Comparison of ENCODE assay signal across 8 cellular contexts in the genomic region with DNA sequence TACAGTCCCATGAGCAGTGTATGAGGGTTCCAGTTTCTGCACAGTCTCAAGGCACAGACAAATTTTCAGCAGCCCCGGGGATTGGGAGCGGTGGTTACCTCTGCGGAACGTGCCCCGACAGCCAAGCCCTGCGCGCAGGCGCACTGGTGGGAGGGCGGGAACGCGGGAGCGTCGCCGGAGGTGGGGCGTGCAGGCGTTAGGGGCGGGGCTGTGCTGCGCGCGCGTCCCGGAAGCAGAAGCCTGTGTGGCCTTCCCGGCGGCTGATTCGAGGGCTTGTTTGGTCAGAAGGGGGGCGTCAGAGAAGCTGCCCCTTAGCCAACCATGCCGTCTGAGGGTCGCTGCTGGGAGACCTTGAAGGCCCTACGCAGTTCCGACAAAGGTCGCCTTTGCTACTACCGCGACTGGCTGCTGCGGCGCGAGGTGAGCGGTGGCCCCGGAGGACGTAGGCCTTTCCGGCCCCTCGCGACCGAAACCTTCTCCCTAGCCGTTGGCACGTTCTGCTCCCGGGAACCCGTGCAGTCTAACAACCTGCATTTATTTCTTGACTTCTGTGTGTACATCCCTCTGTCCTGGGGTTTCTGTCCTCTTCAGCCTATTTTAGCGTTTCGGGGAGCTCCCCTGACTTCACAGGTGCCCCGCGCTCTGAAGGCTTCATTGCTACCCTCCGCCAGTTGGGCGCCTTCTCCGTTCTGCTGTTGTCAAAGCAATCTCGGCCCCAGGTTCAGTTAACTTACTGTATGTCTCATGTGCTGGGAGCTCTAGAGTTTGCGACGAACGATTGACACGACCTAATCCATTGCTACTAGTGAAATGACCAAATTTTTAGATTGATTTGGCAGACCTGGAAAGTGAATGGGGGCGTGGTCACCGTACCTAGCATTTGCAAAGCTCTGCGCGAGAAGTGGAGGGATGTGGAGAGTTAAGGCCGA. TPM values are rescaled to one million over a fixed set of nuclear protein-coding genes. Genes with fewer than 3 reads are reported as not detected.
A peak's percentile ranks its signal among the peaks of the same experiment; 100 is the strongest.
DNase-seq lines count a peak whose midpoint lies in the region; ATAC-seq and TF ChIP-seq lines count a peak whose summit lies in the region.

A gene with protein sequence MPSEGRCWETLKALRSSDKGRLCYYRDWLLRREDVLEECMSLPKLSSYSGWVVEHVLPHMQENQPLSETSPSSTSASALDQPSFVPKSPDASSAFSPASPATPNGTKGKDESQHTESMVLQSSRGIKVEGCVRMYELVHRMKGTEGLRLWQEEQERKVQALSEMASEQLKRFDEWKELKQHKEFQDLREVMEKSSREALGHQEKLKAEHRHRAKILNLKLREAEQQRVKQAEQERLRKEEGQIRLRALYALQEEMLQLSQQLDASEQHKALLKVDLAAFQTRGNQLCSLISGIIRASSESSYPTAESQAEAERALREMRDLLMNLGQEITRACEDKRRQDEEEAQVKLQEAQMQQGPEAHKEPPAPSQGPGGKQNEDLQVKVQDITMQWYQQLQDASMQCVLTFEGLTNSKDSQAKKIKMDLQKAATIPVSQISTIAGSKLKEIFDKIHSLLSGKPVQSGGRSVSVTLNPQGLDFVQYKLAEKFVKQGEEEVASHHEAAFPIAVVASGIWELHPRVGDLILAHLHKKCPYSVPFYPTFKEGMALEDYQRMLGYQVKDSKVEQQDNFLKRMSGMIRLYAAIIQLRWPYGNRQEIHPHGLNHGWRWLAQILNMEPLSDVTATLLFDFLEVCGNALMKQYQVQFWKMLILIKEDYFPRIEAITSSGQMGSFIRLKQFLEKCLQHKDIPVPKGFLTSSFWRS (plus strand): TSS at position 235 of the 929 bp plus-strand sequence. CDS start 87 bp downstream, at position 322.

- in situ Hi-C loops in KBM-7 (cut with MboI; ENCODE audit: low pct_unique_long_range_greater_than_20kb, low sequenced_read_pairs): no loop called here

- DNase-seq in DMS53 (lab: John Stamatoyannopoulos, UW): peak; percentile 96
- DNase-seq in KBM-7: peak; percentile 93
- DNase-seq in PC-9: peak; percentile 79 to 97
- DNase-seq in activated T-cell treated with anti-CD3 and anti-CD28 coated beads, Interleukin-2, amount 50 U/mL, for 1 hour: peak; percentile 99
- peak; percentile 96 to 98 for DNase-seq in erythroblast (lab: John Stamatoyannopoulos, UW)
- DNase-seq in stimulated activated CD8-positive, alpha-beta memory T cell treated with anti-CD3 and anti-CD28 coated beads, Interleukin-4, amount 100 ng/mL, for 48 hours: peak; percentile 99

- H3F3A ChIP-seq in PC-9 (ENCODE audit: insufficient read depth, low read depth): peaks cover 15% of the 10 kb centered on the region; the same call in 1 of the 2 replicates

- CTCF ChIA-PET in PC-9 (lab: Charles Lee): interaction anchor here (0.9 to 1.2 kb wide), 2 partner anchors 84 to 143 kb away, joined by 3 to 4 read pairs; a partner anchor contains a TSS

- H3K4me1 ChIP-seq in PC-9 (replicated peaks; ENCODE audit: insufficient read depth): peaks cover 17% of the 10 kb centered on the region
- H3K4me1 ChIP-seq in mucosa of rectum (ENCODE audit: control insufficient read depth in 2 of 2, insufficient read depth in 2 of 2, low read length in 2 of 2): peaks cover 12 to 19% of the 10 kb centered on the region in 2 donors

- H2AFZ ChIP-seq in PC-9: peak within 1 kb of the TSS; percentile 93

- H3K9me3 ChIP-seq in PC-9 (ENCODE audit: insufficient read depth, low read depth) (no peaks in the 10 kb centered on the region), mucosa of rectum (ENCODE audit: control insufficient read depth in 2 of 2, low read length in 2 of 2) (no peaks in the 10 kb centered on the region)

- H3K9me2 ChIP-seq in PC-9 (ENCODE audit: insufficient read depth): no peaks in the 10 kb centered on the region

- H3K36me3 ChIP-seq in PC-9 (ENCODE audit: low read depth) (peaks cover 10% of the 10 kb centered on the region; the same call in 1 of the 2 replicates), mucosa of rectum (ENCODE audit: control insufficient read depth in 2 of 2, insufficient read depth in 2 of 2, low read length in 2 of 2) (peaks cover 12 to 23% of the 10 kb centered on the region in 2 donors)

- H4K20me1 ChIP-seq in PC-9 (ENCODE audit: insufficient read depth): 0 out of 2 replicates have a peak, but pooled peaks cover 5% of the 10 kb centered on the region

- H3K27me3 ChIP-seq in PC-9 (ENCODE audit: insufficient read depth, low read depth): no peaks in the 10 kb centered on the region
- no peaks in the 10 kb centered on the region for H3K27me3 ChIP-seq in mucosa of rectum (ENCODE audit: control insufficient read depth in 2 of 2, insufficient read depth in 2 of 2, low read length in 2 of 2)

- H3K9ac ChIP-seq in mucosa of rectum (ENCODE audit: low read depth in 1 of 2, low read length in 2 of 2): peak within 1 kb of the TSS; percentile 81 to 97

- TSS peak; percentile 55 for BruUV-seq in PC-9 (replicated peaks; lab: Mats Ljungman, UMichigan)

- peak within 1 kb of the TSS; percentile 91 for H3K4me2 ChIP-seq in PC-9

- H3K27ac ChIP-seq in PC-9 (peak within 1 kb of the TSS; percentile 43), mucosa of rectum (ENCODE audit: low read depth in 2 of 2, low read length in 2 of 2) (peak within 1 kb of the TSS; percentile 90)

- peaks cover 28% of the 10 kb centered on the region for H3K79me2 ChIP-seq in PC-9 (ENCODE audit: low read depth)

- peak; percentile 75 for ATAC-seq in GM21717 (IDR thresholded peaks at IDR 0.05; ENCODE audit: unreplicated experiment)

- TF ChIP-seq POLR2A in erythroblast (IDR thresholded peaks at IDR 0.05; ENCODE audit: low read length): peak; percentile 83

- no peak for TF ChIP-seq CTCF in PC-9 (conservative IDR thresholded peaks at IDR 0.05)

- H3K4me3 ChIP-seq in PC-9: peak within 1 kb of the TSS; percentile 94
- peak within 1 kb of the TSS; percentile 86 to 97 for H3K4me3 ChIP-seq in mucosa of rectum (ENCODE audit: low read length in 2 of 2)

- intact Hi-C loops in PC-9 (cut with micrococcal nuclease; ENCODE audit: unreplicated experiment): loop anchor here (2.0 kb wide), 1 partner anchor 210 kb away; no protein-coding TSS in a partner anchor

- POLR2A ChIA-PET in PC-9 (lab: Charles Lee; ENCODE audit: unreplicated experiment): interaction anchor here (0.6 to 0.7 kb wide), 3 partner anchors 130 to 391 kb away, joined by 3 to 5 read pairs (median 4); no protein-coding TSS in a partner anchor

RNA-seq across cellular contexts. Expression of the gene that starts here (rescaled TPM):
- total RNA-seq in PC-9 (2021): 67.2 and 74.2 TPM in 2 replicates

Comparison
In these comparisons a context has a peak if more than half of its experiments do, and no peak if none do; other contexts are left out.
1. Peak in every context shown above with its lines: DNase-seq, ATAC-seq, H3K4me3 ChIP-seq and H3K27ac ChIP-seq.